ENCODE assay signal across 21 cellular contexts in the genomic region with DNA sequence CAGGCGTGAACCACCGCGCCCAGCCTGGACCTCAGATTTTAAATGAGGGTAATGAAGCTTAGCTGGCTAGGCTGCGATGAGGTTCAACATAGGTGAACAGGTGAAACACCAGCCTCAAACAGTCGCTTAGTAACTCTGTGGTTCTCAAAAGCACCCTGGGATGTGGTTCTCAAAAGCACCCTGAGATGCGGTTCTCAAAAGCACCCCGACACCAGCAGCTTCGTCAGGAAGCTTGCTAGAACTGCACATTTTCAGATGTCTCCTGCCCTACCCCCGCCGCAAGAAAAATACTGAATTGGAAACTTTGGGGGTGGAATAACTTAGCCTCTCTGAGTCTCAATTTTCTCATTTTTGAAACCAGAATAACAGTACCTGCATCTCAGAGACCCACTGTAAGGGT.
"Had no signal": no experiment of that assay in that cellular context is flagged by ENCODE, and none has a peak within 500 bp of the region (broad histone marks: within the 10 kb centered on the region; RNA-seq: fewer than 3 reads in every experiment).

No MANE protein-coding gene starts in this region.

- H3K36me3 ChIP-seq: breast epithelium, esophagus muscularis mucosa, gastrocnemius medialis, neutrophil, pancreas, stomach, suprapubic skin, tibial nerve, uterus had no signal

- H3K4me3 Mint-ChIP-seq: activated naive CD8-positive, alpha-beta T cell treated with anti-CD3 and anti-CD28 coated beads for 36 hours; central memory CD8-positive, alpha-beta T cell; mesothelial cell of epicardium; nephron had no signal

- H3K4me3 ChIP-seq: breast epithelium, esophagus muscularis mucosa, gastrocnemius medialis, pancreas, psoas muscle, stomach, suprapubic skin, tibial nerve, uterus had no signal

- H3K36me3 Mint-ChIP-seq: activated naive CD8-positive, alpha-beta T cell treated with anti-CD3 and anti-CD28 coated beads for 36 hours; mesothelial cell of epicardium had no signal

- H3K4me1 Mint-ChIP-seq: activated naive CD8-positive, alpha-beta T cell treated with anti-CD3 and anti-CD28 coated beads for 36 hours; central memory CD8-positive, alpha-beta T cell; nephron had no signal

- H3K9me3 ChIP-seq: breast epithelium, esophagus muscularis mucosa, gastrocnemius medialis, neutrophil, pancreas, psoas muscle, SK-N-SH, stomach, suprapubic skin, uterus had no signal

- H3K27ac ChIP-seq: breast epithelium, esophagus muscularis mucosa, gastrocnemius medialis, neutrophil, pancreas, psoas muscle, stomach, suprapubic skin, tibial nerve, uterus had no signal

- ATAC-seq: gastrocnemius medialis, left ventricle myocardium superior, pancreas, psoas muscle, right cardiac atrium had no signal

- DNase-seq: activated gamma-delta T cell; activated naive CD8-positive, alpha-beta T cell treated with anti-CD3 and anti-CD28 coated beads for 36 hours; gastrocnemius medialis; left ventricle myocardium superior; mammary epithelial cell; pancreas; psoas muscle; right cardiac atrium; SK-N-SH; stimulated activated CD4-positive, alpha-beta T cell treated with anti-CD3 and anti-CD28 coated beads, Interleukin-12 subunit alpha, Interleukin-12 subunit beta, amount 100 ng/mL, for 4 hours; stimulated activated CD4-positive, alpha-beta T cell treated with anti-CD3 and anti-CD28 coated beads, Interleukin-4, amount 100 ng/mL, for 4 hours; stomach; uterus had no signal

- H3K9ac ChIP-seq: SK-N-SH had no signal

- H3K27me3 ChIP-seq: suprapubic skin, tibial nerve, uterus had no signal

- H3K27ac Mint-ChIP-seq: activated naive CD8-positive, alpha-beta T cell treated with anti-CD3 and anti-CD28 coated beads for 36 hours; mesothelial cell of epicardium; nephron had no signal

- H3K27me3 Mint-ChIP-seq: activated naive CD8-positive, alpha-beta T cell treated with anti-CD3 and anti-CD28 coated beads for 36 hours had no signal

- H3K4me2 ChIP-seq: SK-N-SH had no signal

- H3K4me1 ChIP-seq: breast epithelium, esophagus muscularis mucosa, gastrocnemius medialis, pancreas, psoas muscle, stomach, suprapubic skin, tibial nerve, uterus had no signal

- H3K9me3 Mint-ChIP-seq: activated naive CD8-positive, alpha-beta T cell treated with anti-CD3 and anti-CD28 coated beads for 36 hours; central memory CD8-positive, alpha-beta T cell; mesothelial cell of epicardium; nephron had no signal
